ENCODE assay signal across 8 cellular contexts in the genomic region with DNA sequence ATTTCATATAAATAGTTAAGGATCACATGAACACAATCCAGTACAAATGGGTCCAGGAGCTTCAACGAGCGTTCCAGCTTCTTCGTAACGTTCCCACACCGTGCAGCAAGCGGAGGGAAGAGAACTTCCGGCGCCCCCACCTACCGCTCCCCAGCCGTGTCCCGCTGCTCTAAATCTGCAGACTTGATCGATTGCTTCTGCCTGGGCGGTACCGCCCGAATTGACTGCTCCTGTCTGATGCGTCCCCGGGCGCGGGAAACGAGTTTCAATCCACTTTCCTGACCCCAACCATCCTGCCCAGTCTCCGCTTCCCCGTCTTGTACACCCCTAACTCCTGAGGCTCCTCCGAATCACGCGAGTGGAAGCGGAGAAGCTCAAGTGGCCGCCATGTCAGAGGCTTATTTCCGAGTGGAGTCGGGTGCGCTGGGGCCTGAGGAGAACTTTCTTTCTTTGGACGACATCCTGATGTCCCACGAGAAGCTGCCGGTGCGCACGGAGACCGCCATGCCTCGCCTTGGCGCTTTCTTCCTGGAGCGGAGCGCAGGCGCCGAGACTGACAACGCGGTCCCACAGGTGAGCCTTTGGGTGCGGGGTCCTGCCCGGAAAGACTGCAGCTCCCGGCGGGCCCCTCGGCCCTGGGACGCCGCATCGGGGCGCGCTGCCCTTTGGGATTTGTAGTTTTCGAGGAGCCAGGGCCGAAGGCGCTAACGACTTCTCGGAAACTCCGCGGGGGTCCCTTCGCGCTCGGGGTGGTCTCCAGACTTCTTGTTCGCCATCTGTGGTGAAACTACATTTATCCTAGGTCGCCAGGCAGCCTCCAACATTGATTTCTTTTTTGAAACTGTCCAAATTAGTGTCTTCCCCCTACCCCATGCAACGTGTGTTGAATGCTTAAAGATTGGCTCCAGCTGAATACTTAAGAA. TPM values are rescaled to one million over a fixed set of nuclear protein-coding genes. Genes with fewer than 3 reads are reported as not detected.
DNase-seq lines count a peak whose midpoint lies in the region; ATAC-seq and TF ChIP-seq lines count a peak whose summit lies in the region.

A gene (plus strand): TSS at position 257 of the 923 bp plus-strand sequence. CDS start 131 bp downstream, at position 388.

- H3K4me3 ChIP-seq in GM12875 (ENCODE audit: low read depth, low read length): peak within 1 kb of the TSS; percentile 94
- peak within 1 kb of the TSS; percentile 100 for H3K4me3 ChIP-seq in adipocyte (ENCODE audit: low read length)
- peak within 1 kb of the TSS; percentile 61 to 100 (median 78) for H3K4me3 ChIP-seq in heart right ventricle
- peak within 1 kb of the TSS; percentile 93 for H3K4me3 ChIP-seq in upper lobe of right lung

- peak within 1 kb of the TSS; percentile 89 for H3K9ac ChIP-seq in adipocyte (ENCODE audit: low read length)

- DNase-seq in NCI-H1417 treated with DMSO at 0.1 percent for 48 hours (lab: John Stamatoyannopoulos, UW): peak; percentile 32
- peak; percentile 74 for DNase-seq in T follicular helper cell (ENCODE audit: low read depth)
- peak; percentile 94 for DNase-seq in adipocyte (ENCODE audit: low read depth)
- peak; percentile 85 to 95 for DNase-seq in heart right ventricle
- peak; percentile 94 for DNase-seq in posterior vena cava (ENCODE audit: low spot score)
- peak; percentile 91 for DNase-seq in upper lobe of right lung

- TF ChIP-seq CTCF in GM12875 (IDR thresholded peaks at IDR 0.05; ENCODE audit: borderline replicate concordance, insufficient read depth, low read depth, low read length) (no peak), heart right ventricle (IDR thresholded peaks at IDR 0.05) (peak in 2 of 9 donors; percentile 7 to 10), upper lobe of right lung (IDR thresholded peaks at IDR 0.05) (no peak)

- H3K27me3 ChIP-seq in adipocyte (replicated peaks; ENCODE audit: control insufficient read depth, insufficient read depth, low read length) (no peaks in the 10 kb centered on the region), heart right ventricle (peaks cover 0 to 4% (median 0%) of the 10 kb centered on the region in 7 donors), upper lobe of right lung (no peaks in the 10 kb centered on the region)

- H3K27ac ChIP-seq in heart right ventricle (peak within 1 kb of the TSS; percentile 44 to 89 (median 84)), upper lobe of right lung (peak within 1 kb of the TSS; percentile 74)

- ATAC-seq in HG02763 (IDR thresholded peaks at IDR 0.05; ENCODE audit: unreplicated experiment) (peak; percentile 90), heart right ventricle (peak; percentile 97 to 99 (median 98)), upper lobe of right lung (peak; percentile 99)

- WGBS in heart right ventricle, 2 donors: 0% methylated on average over 67 of the region's 67 CpGs

- no peaks in the 10 kb centered on the region for H3K9me3 ChIP-seq in adipocyte (ENCODE audit: control insufficient read depth, low read length)
- no peaks in the 10 kb centered on the region for H3K9me3 ChIP-seq in heart right ventricle
- no peaks in the 10 kb centered on the region for H3K9me3 ChIP-seq in upper lobe of right lung

- H3K4me1 ChIP-seq in adipocyte (ENCODE audit: control insufficient read depth, insufficient read depth, low read length) (peaks cover 5% of the 10 kb centered on the region), heart right ventricle (peaks cover 0 to 20% (median 12%) of the 10 kb centered on the region in 9 donors), upper lobe of right lung (no peaks in the 10 kb centered on the region)

- intact Hi-C loops in heart right ventricle (cut with DNase I) (loop anchor here in 4 of 10 donors (5.0 to 10.0 kb wide), 4 partner anchors 45 to 95 kb away; no protein-coding TSS in a partner anchor), posterior vena cava (cut with DNase I) (no loop called here), upper lobe of right lung (cut with DNase I) (no loop called here)

- no peaks in the 10 kb centered on the region for H3K36me3 ChIP-seq in adipocyte (ENCODE audit: control insufficient read depth, insufficient read depth, low read length, severe bottlenecking)
- no peaks in the 10 kb centered on the region for H3K36me3 ChIP-seq in heart right ventricle
- H3K36me3 ChIP-seq in upper lobe of right lung: no peaks in the 10 kb centered on the region

RNA-seq across cellular contexts. Expression of the gene that starts here (rescaled TPM):
- total RNA-seq in heart right ventricle (1 to 10 TPM; 4.0 to 8.8 (median 5.5) TPM), posterior vena cava (1 to 10 TPM; 1.6 to 2.0 TPM), upper lobe of right lung (2.8 TPM)
- polyA plus RNA-seq in heart right ventricle: 10 to 100 TPM in 1 of 2 donors, 1 to 10 TPM in 1; 6.9 to 13.5 TPM

Comparison
In these comparisons a context has a peak if more than half of its experiments do, and no peak if none do; other contexts are left out.
1. Peak in every context shown above with its lines: DNase-seq, ATAC-seq, H3K4me3 ChIP-seq and H3K27ac ChIP-seq.
2. DNase-seq: peak in every context shown above with its lines; median percentile 94 in adipocyte; 94 in posterior vena cava; 91 in upper lobe of right lung; 90 in heart right ventricle; 74 in T follicular helper cell; 32 in NCI-H1417 treated with DMSO at 0.1 percent for 48 hours.